ENCODE assay signal across 9 cellular contexts in genomic region chr16:20538687-20539086, GRCh38. TPM values are rescaled to one million over a fixed set of nuclear protein-coding genes. Genes with fewer than 3 reads are reported as not detected.
"Had no signal": no experiment of that assay in that cellular context is flagged by ENCODE, and none has a peak within 500 bp of the region (broad histone marks: within the 10 kb centered on the region; RNA-seq: fewer than 3 reads in every experiment).

No MANE protein-coding gene starts in this region.

- H3K4me2 ChIP-seq: GM23338, KMS-11 had no signal

- H3K27ac Mint-ChIP-seq: GM23338, H9 had no signal

- H3K9me3 Mint-ChIP-seq: GM23338 had no signal

- ATAC-seq: GM23338 had no signal

- H3K27ac ChIP-seq: KMS-11 had no signal

- H3K4me3 Mint-ChIP-seq: GM23338, H9 had no signal

- DNase-seq: H9, HCEC 1CT, IMR-90, KBM-7 had no signal

- H2AFZ ChIP-seq: GM23338 had no signal

- FAIRE-seq: H54 had no signal

- H3K9ac ChIP-seq: KMS-11 had no signal

- H3K4me3 ChIP-seq: GM23338 had no signal

- H3K4me1 Mint-ChIP-seq: GM23338, H9 had no signal

RNA-seq across cellular contexts. Expression of gene ACSM2B, which starts 37.5 kb away (rescaled TPM):
- total RNA-seq: GM23338, H1, H9, HT1080, IMR-90 had no signal
- polyA plus RNA-seq: GM23338, H1, IMR-90 had no signal
